In genomic region chr2:24206242-24206641, GRCh38 we compare ENCODE assay signal across 23 cellular contexts.
"Had no signal": no experiment of that assay in that cellular context is flagged by ENCODE, and none has a peak within 500 bp of the region (broad histone marks: within the 10 kb centered on the region; RNA-seq: fewer than 3 reads in every experiment).

No MANE protein-coding gene starts in this region.

- DNase-seq: activated CD4-positive, alpha-beta memory T cell treated with anti-CD3 and anti-CD28 coated beads, Interleukin-2, amount 10 ng/mL, durations not matched to agents 7 days and 5 days; activated CD4-positive, alpha-beta T cell treated with anti-CD3 and anti-CD28 coated beads for 48 hours; activated CD4-positive, CD25-positive, alpha-beta regulatory T cell; activated T-cell treated with anti-CD3 and anti-CD28 coated beads, Interleukin-2, amount 50 U/mL, for 24 hours; amygdala; dorsolateral prefrontal cortex; erythroblast; immature natural killer cell; mesenchymal stem cell; mucosa of descending colon; naive B cell; pancreas; right lobe of liver; small intestine; stimulated activated CD4-positive, alpha-beta T cell treated with anti-CD3 and anti-CD28 coated beads, Interleukin-15, amount 100 ng/mL, for 24 hours; stimulated activated CD4-positive, alpha-beta T cell treated with anti-CD3 and anti-CD28 coated beads, Interleukin-2, amount 100 ng/mL, for 48 hours; stomach; trophoblast cell had no signal

- H3K27me3 Mint-ChIP-seq: activated CD4-positive, alpha-beta memory T cell treated with anti-CD3 and anti-CD28 coated beads, Interleukin-2, amount 10 ng/mL, durations not matched to agents 7 days and 5 days; activated naive CD4-positive, alpha-beta T cell treated with anti-CD3 and anti-CD28 coated beads, Interleukin-2, amount 50 U/mL, for 24 hours; activated T-cell treated with anti-CD3 and anti-CD28 coated beads, Interleukin-2, amount 50 U/mL, for 24 hours; naive B cell had no signal

- ATAC-seq: mucosa of descending colon, pancreas, right lobe of liver had no signal

- H3K9me3 Mint-ChIP-seq: activated CD4-positive, alpha-beta memory T cell treated with anti-CD3 and anti-CD28 coated beads, Interleukin-2, amount 10 ng/mL, durations not matched to agents 7 days and 5 days; activated naive CD4-positive, alpha-beta T cell treated with anti-CD3 and anti-CD28 coated beads, Interleukin-2, amount 50 U/mL, for 24 hours; activated T-cell treated with anti-CD3 and anti-CD28 coated beads, Interleukin-2, amount 50 U/mL, for 24 hours; immature natural killer cell; naive B cell; neural crest cell; T-helper 2 cell treated with Interferon-gamma antibody and Interleukin-4, amounts not matched to agents 5 μg/mL and 100 μg/mL, for 36 hours had no signal

- H3K4me3 Mint-ChIP-seq: activated CD4-positive, alpha-beta memory T cell treated with anti-CD3 and anti-CD28 coated beads, Interleukin-2, amount 10 ng/mL, durations not matched to agents 7 days and 5 days; activated naive CD4-positive, alpha-beta T cell treated with anti-CD3 and anti-CD28 coated beads, Interleukin-2, amount 50 U/mL, for 24 hours; activated T-cell treated with anti-CD3 and anti-CD28 coated beads, Interleukin-2, amount 50 U/mL, for 24 hours; immature natural killer cell; neural crest cell; T-helper 2 cell treated with Interferon-gamma antibody and Interleukin-4, amounts not matched to agents 5 μg/mL and 100 μg/mL, for 36 hours had no signal

- H3K27ac ChIP-seq: cardiac muscle cell, pancreas, right lobe of liver, stomach, vagina had no signal

- H3K9me3 ChIP-seq: mucosa of descending colon, pancreas, right lobe of liver, stomach, vagina had no signal

- H3K4me1 Mint-ChIP-seq: activated CD4-positive, alpha-beta memory T cell treated with anti-CD3 and anti-CD28 coated beads, Interleukin-2, amount 10 ng/mL, durations not matched to agents 7 days and 5 days; activated naive CD4-positive, alpha-beta T cell treated with anti-CD3 and anti-CD28 coated beads, Interleukin-2, amount 50 U/mL, for 24 hours; immature natural killer cell had no signal

- H3K27ac Mint-ChIP-seq: activated CD4-positive, alpha-beta memory T cell treated with anti-CD3 and anti-CD28 coated beads, Interleukin-2, amount 10 ng/mL, durations not matched to agents 7 days and 5 days; activated naive CD4-positive, alpha-beta T cell treated with anti-CD3 and anti-CD28 coated beads, Interleukin-2, amount 50 U/mL, for 24 hours; activated T-cell treated with anti-CD3 and anti-CD28 coated beads, Interleukin-2, amount 50 U/mL, for 24 hours; T-helper 2 cell treated with Interferon-gamma antibody and Interleukin-4, amounts not matched to agents 5 μg/mL and 100 μg/mL, for 36 hours had no signal

- H3K4me1 ChIP-seq: pancreas, right lobe of liver, stomach had no signal

- H3K4me3 ChIP-seq: cardiac muscle cell, dorsolateral prefrontal cortex, mucosa of descending colon, pancreas, right lobe of liver, stomach, vagina had no signal

- H3K27me3 ChIP-seq: cardiac muscle cell, dorsolateral prefrontal cortex, pancreas, right lobe of liver, stomach, vagina had no signal
